ENCODE assay signal across 31 cellular contexts in genomic region chr2:55461679-55462078, GRCh38.
"Had no signal": no experiment of that assay in that cellular context is flagged by ENCODE, and none has a peak within 500 bp of the region (broad histone marks: within the 10 kb centered on the region; RNA-seq: fewer than 3 reads in every experiment).

No MANE protein-coding gene starts in this region.

- H3K27ac ChIP-seq: adrenal gland, ascending aorta, cardiac muscle cell, VCaP had no signal

- H3K36me3 ChIP-seq: adrenal gland, ascending aorta, cardiac muscle cell had no signal

- ATAC-seq: activated CD8-positive, alpha-beta T cell treated with anti-CD3 and anti-CD28 coated beads for 36 hours; activated naive CD4-positive, alpha-beta T cell treated with anti-CD3 and anti-CD28 coated beads, Interleukin-2, amount 50 U/mL, for 72 hours; activated T-cell treated with anti-CD3 and anti-CD28 coated beads, Interleukin-2, amount 50 U/mL, for 4 hours; activated T-cell treated with anti-CD3 and anti-CD28 coated beads, Interleukin-2, amount 50 U/mL, for 72 hours; activated T-helper 17 cell treated with anti-CD3 and anti-CD28 coated beads, Interleukin-2, amount 50 U/mL, for 72 hours had no signal

- H3K9me3 ChIP-seq: adrenal gland, ascending aorta had no signal

- H3K4me1 ChIP-seq: adrenal gland, ascending aorta had no signal

- H3K4me3 ChIP-seq: adrenal gland, ascending aorta, cardiac muscle cell had no signal

- H3K27me3 ChIP-seq: ascending aorta, cardiac muscle cell had no signal

- DNase-seq: activated B cell treated with CpG ODN at 0.5 μM for 24 hours; activated CD4-positive, alpha-beta memory T cell treated with anti-CD3 and anti-CD28 coated beads for 36 hours; activated CD4-positive, alpha-beta T cell treated with anti-CD3 and anti-CD28 coated beads for 4 hours; activated CD4-positive, alpha-beta T cell treated with anti-CD3 and anti-CD28 coated beads, Interleukin-2, amount 10 ng/mL, durations not matched to agents 24 days and 14 days; activated CD4-positive, alpha-beta T cell treated with anti-CD3 and anti-CD28 coated beads, Interleukin-2, amount 50 U/mL, for 1 hour; activated CD4-positive, alpha-beta T cell treated with anti-CD3 and anti-CD28 coated beads, Interleukin-2, amount 50 U/mL, for 4 hours; activated CD4-positive, CD25-positive, alpha-beta regulatory T cell treated with anti-CD3 and anti-CD28 coated beads, Interleukin-2, amount 50 U/mL, for 72 hours; activated CD8-positive, alpha-beta memory T cell treated with anti-CD3 and anti-CD28 coated beads, Interleukin-2, amount 50 U/mL, for 4 hours; activated CD8-positive, alpha-beta T cell treated with anti-CD3 and anti-CD28 coated beads for 36 hours; activated effector memory CD4-positive, alpha-beta T cell treated with anti-CD3 and anti-CD28 coated beads, Interleukin-2, amount 50 U/mL, for 16 hours; activated gamma-delta T cell treated with Interleukin-2 at 50 U/mL for 16 hours; activated naive CD4-positive, alpha-beta T cell; activated naive CD4-positive, alpha-beta T cell treated with anti-CD3 and anti-CD28 coated beads for 36 hours; activated naive CD4-positive, alpha-beta T cell treated with anti-CD3 and anti-CD28 coated beads, Interleukin-2, amount 50 U/mL, for 16 hours; activated naive CD8-positive, alpha-beta T cell treated with anti-CD3 and anti-CD28 coated beads for 36 hours; activated T-cell treated with anti-CD3 and anti-CD28 coated beads for 4 hours; activated T-cell treated with anti-CD3 and anti-CD28 coated beads, Interleukin-2, amount 50 U/mL, for 1 hour; activated T-cell treated with anti-CD3 and anti-CD28 coated beads, Interleukin-2, amount 50 U/mL, for 4 hours; activated T-cell treated with anti-CD3 and anti-CD28 coated beads, Interleukin-2, amount 50 U/mL, for 72 hours; adrenal gland; amygdala; anterior cingulate cortex; caudate nucleus; cerebellar nuclear complex; T-helper 2 cell; T-helper 9 cell had no signal
